1 cellular context compared by ENCODE assay signal in genomic region chr12:47823422-47824086, GRCh38.
A peak's percentile ranks its signal among the peaks of the same experiment; 100 is the strongest.
TF ChIP-seq lines count a peak whose summit lies in the region.

No MANE protein-coding gene starts in this region.

TF ChIP-seq in HEK293, 187 proteins besides CTCF, POLR2A, EP300 and RAD21 (continued from another document):
- TF ChIP-seq ZNF18 (tag by site-specific recombination; IDR thresholded peaks at IDR 0.05) (no peak), OSR2 (tag by site-specific recombination; IDR thresholded peaks at IDR 0.05) (no peak), ZNF621 (tag by site-specific recombination; IDR thresholded peaks at IDR 0.05) (no peak), ZFP37 (tag by site-specific recombination; IDR thresholded peaks at IDR 0.05) (no peak), ZBTB48 (tag by site-specific recombination; IDR thresholded peaks at IDR 0.05) (no peak), ZNF776 (tag by site-specific recombination; IDR thresholded peaks at IDR 0.05; ENCODE audit: borderline replicate concordance) (no peak), ZNF302 (tag by site-specific recombination; IDR thresholded peaks at IDR 0.05; ENCODE audit: low read depth) (no peak), ZNF549 (tag by site-specific recombination; IDR thresholded peaks at IDR 0.05) (no peak), ZNF366 (tag by site-specific recombination; conservative IDR thresholded peaks at IDR 0.05) (peak; percentile 99)
